9 cellular contexts compared by ENCODE assay signal in genomic region chr10:88952647-88953111, GRCh38. TPM values are rescaled to one million over a fixed set of nuclear protein-coding genes. Genes with fewer than 3 reads are reported as not detected.
DNase-seq lines count a peak whose midpoint lies in the region; ATAC-seq and TF ChIP-seq lines count a peak whose summit lies in the region.
"Had no signal": no experiment of that assay in that cellular context is flagged by ENCODE, and none has a peak within 500 bp of the region (broad histone marks: within the 10 kb centered on the region; RNA-seq: fewer than 3 reads in every experiment).

Gene ACTA2, minus strand, starts transcription at chr10:88952773. Its CDS starts 3,843 bp downstream, at chr10:88948930.

- no peaks in the 10 kb centered on the region for H3K9me3 Mint-ChIP-seq in type B pancreatic cell
- H3K9me3 Mint-ChIP-seq in natural killer cell treated with Interleukin-12 subunit alpha and Interleukin-12 subunit beta and Interleukin-15 and Interleukin-18, amount 100 ng/mL, for 72 hours, result no peaks in the 10 kb centered on the region
- H3K9me3 Mint-ChIP-seq in activated naive CD4-positive, alpha-beta T cell treated with anti-CD3 and anti-CD28 coated beads, Interleukin-2, amount 10 ng/mL, durations not matched to agents 7 days and 5 days, result no peaks in the 10 kb centered on the region

- H3K27ac Mint-ChIP-seq in type B pancreatic cell, result peak within 1 kb of the TSS; percentile 70
- H3K27ac Mint-ChIP-seq in natural killer cell treated with Interleukin-12 subunit alpha and Interleukin-12 subunit beta and Interleukin-15 and Interleukin-18, amount 100 ng/mL, for 72 hours, result no peak within 1 kb of the TSS
- H3K27ac Mint-ChIP-seq in activated naive CD4-positive, alpha-beta T cell treated with anti-CD3 and anti-CD28 coated beads, Interleukin-2, amount 10 ng/mL, durations not matched to agents 7 days and 5 days, result no peak within 1 kb of the TSS

- H3K4me1 ChIP-seq in Peyer's patch (no peaks in the 10 kb centered on the region), mesodermal cell (ENCODE audit: control insufficient read depth, insufficient read depth, low read length, poor library complexity, severe bottlenecking) (peaks cover 11% of the 10 kb centered on the region)

- in situ Hi-C loops in endometrial microvascular endothelial cells (cut with HindIII; ENCODE audit: inconsistent ontology term, low pct_unique_long_range_greater_than_20kb, low sequenced_read_pairs), result no loop called here

- TF ChIP-seq POLR2A in Peyer's patch (IDR thresholded peaks at IDR 0.05), result no peak

- TF ChIP-seq CTCF in Peyer's patch (IDR thresholded peaks at IDR 0.05) (no peak), type B pancreatic cell (conservative IDR thresholded peaks at IDR 0.05) (no peak)

- no peaks in the 10 kb centered on the region for H3K36me3 Mint-ChIP-seq in type B pancreatic cell
- no peaks in the 10 kb centered on the region for H3K36me3 Mint-ChIP-seq in natural killer cell treated with Interleukin-12 subunit alpha and Interleukin-12 subunit beta and Interleukin-15 and Interleukin-18, amount 100 ng/mL, for 72 hours
- H3K36me3 Mint-ChIP-seq in activated naive CD4-positive, alpha-beta T cell treated with anti-CD3 and anti-CD28 coated beads, Interleukin-2, amount 10 ng/mL, durations not matched to agents 7 days and 5 days, result peaks cover 13% of the 10 kb centered on the region

- CTCF ChIA-PET in activated naive CD4-positive, alpha-beta T cell treated with anti-CD3 and anti-CD28 coated beads, Interleukin-2, amount 10 ng/mL, durations not matched to agents 7 days and 5 days (lab: Charles Lee), result no interaction called here

- H3K27me3 Mint-ChIP-seq in type B pancreatic cell, result no peaks in the 10 kb centered on the region
- H3K27me3 Mint-ChIP-seq in natural killer cell treated with Interleukin-12 subunit alpha and Interleukin-12 subunit beta and Interleukin-15 and Interleukin-18, amount 100 ng/mL, for 72 hours, result no peaks in the 10 kb centered on the region
- H3K27me3 Mint-ChIP-seq in activated naive CD4-positive, alpha-beta T cell treated with anti-CD3 and anti-CD28 coated beads, Interleukin-2, amount 10 ng/mL, durations not matched to agents 7 days and 5 days, result no peaks in the 10 kb centered on the region

- H3K27me3 ChIP-seq in Peyer's patch, result no peaks in the 10 kb centered on the region

- H3K36me3 ChIP-seq in Peyer's patch, result no peaks in the 10 kb centered on the region
- H3K36me3 ChIP-seq in mesodermal cell (ENCODE audit: control insufficient read depth, insufficient read depth, low read length), result peaks cover 3% of the 10 kb centered on the region

- 86 to 89% methylated on average over 3 to 7 of the region's 8 CpGs for WGBS in mesodermal cell (ENCODE audit: insufficient coverage in 2 of 2), 2 experiments

- H3K4me1 Mint-ChIP-seq in type B pancreatic cell (ENCODE audit: unreplicated experiment), result peaks cover 37% of the 10 kb centered on the region
- H3K4me1 Mint-ChIP-seq in natural killer cell treated with Interleukin-12 subunit alpha and Interleukin-12 subunit beta and Interleukin-15 and Interleukin-18, amount 100 ng/mL, for 72 hours (ENCODE audit: low read depth in 2 of 2), result no peaks in the 10 kb centered on the region
- peaks cover 3% of the 10 kb centered on the region for H3K4me1 Mint-ChIP-seq in activated naive CD4-positive, alpha-beta T cell treated with anti-CD3 and anti-CD28 coated beads, Interleukin-2, amount 10 ng/mL, durations not matched to agents 7 days and 5 days

- ATAC-seq in natural killer cell treated with Interleukin-12 subunit alpha and Interleukin-12 subunit beta and Interleukin-15 and Interleukin-18, amount 100 ng/mL, for 72 hours, result no peak

- peak within 1 kb of the TSS in 2 of 4 donors; percentile 2 to 31 for H3K4me3 ChIP-seq in Peyer's patch
- peak within 1 kb of the TSS; percentile 9 for H3K4me3 ChIP-seq in mesodermal cell (ENCODE audit: extremely low read depth, insufficient read depth, low read length, poor library complexity, severe bottlenecking)

- peak within 1 kb of the TSS; percentile 63 for H3K4me3 Mint-ChIP-seq in type B pancreatic cell
- no peak within 1 kb of the TSS for H3K4me3 Mint-ChIP-seq in natural killer cell treated with Interleukin-12 subunit alpha and Interleukin-12 subunit beta and Interleukin-15 and Interleukin-18, amount 100 ng/mL, for 72 hours
- no peak within 1 kb of the TSS for H3K4me3 Mint-ChIP-seq in activated naive CD4-positive, alpha-beta T cell treated with anti-CD3 and anti-CD28 coated beads, Interleukin-2, amount 10 ng/mL, durations not matched to agents 7 days and 5 days

- H3K27ac ChIP-seq in Peyer's patch (peak within 1 kb of the TSS; percentile 33 to 71 (median 60)), mesodermal cell (ENCODE audit: low read depth, low read length, severe bottlenecking) (peak within 1 kb of the TSS; percentile 36)

- H3K9me3 ChIP-seq in Peyer's patch (no peaks in the 10 kb centered on the region), mesodermal cell (ENCODE audit: control insufficient read depth, low read length) (no peaks in the 10 kb centered on the region)

- DNase-seq in Peyer's patch (no peak), type B pancreatic cell (ENCODE audit: extremely low spot score, unreplicated experiment) (no peak), SW480 (ENCODE audit: low spot score) (no peak)
- no peak for DNase-seq in natural killer cell treated with Interleukin-12 subunit alpha and Interleukin-12 subunit beta and Interleukin-15 and Interleukin-18, amount 100 ng/mL, for 72 hours (ENCODE audit: low spot score)
- DNase-seq in activated naive CD4-positive, alpha-beta T cell treated with anti-CD3 and anti-CD28 coated beads, Interleukin-2, amount 10 ng/mL, durations not matched to agents 7 days and 5 days, result no peak
- DNase-seq: activated gamma-delta T cell, NCI-H1105 treated with DMSO at 0.1 percent for 48 hours had no signal

RNA-seq across cellular contexts. Expression of gene ACTA2, which starts in this region (rescaled TPM):
- total RNA-seq in Peyer's patch (100 to 1,000 TPM in 3 of 4 donors, 10 to 100 TPM in 1; 83.5 to 342 (median 142) TPM), endometrial microvascular endothelial cells (ENCODE audit: inconsistent ontology term) (36.9 TPM), type B pancreatic cell (ENCODE audit: low replicate concordance) (38.1 and 76.5 TPM in 2 replicates)
- 247 TPM for polyA plus RNA-seq in mesodermal cell (2013, experiment 1 of 2)
- 188 TPM for polyA plus RNA-seq in mesodermal cell (2013, experiment 2 of 2)
- total RNA-seq in natural killer cell treated with Interleukin-12 subunit alpha and Interleukin-12 subunit beta and Interleukin-15 and Interleukin-18, amount 100 ng/mL, for 72 hours, result 10 to 100 TPM in 1 of 2 donors, 1 to 10 TPM in 1; 8.4 to 19.7 TPM
